Comparison of ENCODE assay signal across 8 cellular contexts in the genomic region with DNA sequence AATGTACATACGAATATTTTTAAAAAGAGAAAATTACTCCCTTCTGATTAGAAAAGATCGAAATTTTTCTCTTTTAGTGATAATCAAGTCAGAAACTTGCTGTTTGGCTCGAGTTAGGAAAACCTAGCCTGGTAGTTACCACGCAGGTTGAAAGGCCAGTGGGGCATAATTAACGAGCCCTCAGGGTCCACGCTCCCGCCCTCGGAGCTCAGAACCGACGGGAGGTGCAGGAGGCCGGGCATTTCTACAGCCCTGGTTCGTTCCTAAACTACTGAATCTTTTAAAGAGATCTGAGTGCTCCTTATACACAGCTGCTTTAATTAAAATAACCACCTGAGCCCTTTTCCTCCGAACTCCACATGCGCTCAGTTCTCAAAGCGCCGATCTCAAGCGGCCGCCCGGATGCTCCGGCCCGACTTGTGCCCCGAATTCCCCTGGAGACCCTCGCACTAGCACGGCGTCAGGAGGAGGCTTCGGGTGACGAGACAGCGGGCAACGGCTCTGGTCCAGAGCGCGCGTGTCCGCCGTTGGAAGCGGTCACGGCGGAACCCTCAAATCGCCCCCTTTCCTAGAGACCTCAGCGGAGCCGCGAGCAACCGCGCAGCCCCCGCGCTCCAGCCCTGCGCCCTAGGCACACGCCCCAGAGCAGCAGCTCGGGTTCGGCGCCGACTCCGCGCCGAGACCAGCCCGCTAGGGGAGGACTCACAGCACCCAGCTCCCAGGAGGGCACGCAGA.
DNase-seq lines count a peak whose midpoint lies in the region; ATAC-seq and TF ChIP-seq lines count a peak whose summit lies in the region.

No MANE protein-coding gene starts in this region.

- no peaks in the 10 kb centered on the region for H3K36me3 ChIP-seq in parathyroid adenoma (ENCODE audit: control insufficient read depth, insufficient read depth, low read length)

- H3K79me2 ChIP-seq in parathyroid adenoma: peaks cover 5% of the 10 kb centered on the region

- no peaks in the 10 kb centered on the region for H3K27me3 ChIP-seq in parathyroid adenoma (ENCODE audit: control insufficient read depth, insufficient read depth, low read length)

- H3K4me2 ChIP-seq in parathyroid adenoma (ENCODE audit: low read length): peak overlapping the region; percentile 81

- H3K4me1 ChIP-seq in parathyroid adenoma: peaks cover 13% of the 10 kb centered on the region

- H3K9ac ChIP-seq in parathyroid adenoma: peak overlapping the region; percentile 70

- H3K9me3 ChIP-seq in parathyroid adenoma (ENCODE audit: control insufficient read depth, low read length): no peaks in the 10 kb centered on the region

- TF ChIP-seq CTCF in fibroblast of pulmonary artery (IDR thresholded peaks at IDR 0.05; ENCODE audit: low read length, missing control alignments): no peak
- TF ChIP-seq CTCF in parathyroid adenoma (IDR thresholded peaks at IDR 0.05): no peak

- DNase-seq in NCI-H82 (lab: John Stamatoyannopoulos, UW) (peak; percentile 56), NCI-H82 treated with DMSO at 0.1 percent for 48 hours (lab: John Stamatoyannopoulos, UW; ENCODE audit: unreplicated experiment) (no peak), fibroblast of pulmonary artery (ENCODE audit: low read depth) (no peak)
- DNase-seq in stimulated activated CD4-positive, alpha-beta T cell treated with anti-CD3 and anti-CD28 coated beads, Interleukin-4, amount 100 ng/mL, for 4 hours: no peak

- H2AFZ ChIP-seq in parathyroid adenoma: peak overlapping the region; percentile 89

- H3K4me3 ChIP-seq in fibroblast of pulmonary artery (replicated peaks; ENCODE audit: low read depth, low read length) (peak overlapping the region; percentile 90), parathyroid adenoma (ENCODE audit: low read depth, low read length) (peak overlapping the region; percentile 69)

- ATAC-seq in HG02885 (IDR thresholded peaks at IDR 0.05; ENCODE audit: poor library complexity, unreplicated experiment): peak; percentile 9
- peak; percentile 11 for ATAC-seq in SK-N-SH treated with all-trans-retinoic acid at 6 μM for 48 hours
- ATAC-seq in HG03565 (IDR thresholded peaks at IDR 0.05; ENCODE audit: unreplicated experiment): no peak

- H3K27ac ChIP-seq in parathyroid adenoma: peak overlapping the region; percentile 86

TF ChIP-seq in SK-N-SH treated with all-trans-retinoic acid at 6 μM for 48 hours, 23 proteins besides CTCF, POLR2A, EP300 and RAD21:
- TF ChIP-seq ZNF565 (CRISPR knock-in tag; conservative IDR thresholded peaks at IDR 0.05; ENCODE audit: low read depth): no peak
- no peak for TF ChIP-seq TCF4 (CRISPR knock-in tag; IDR thresholded peaks at IDR 0.05; ENCODE audit: borderline replicate concordance)
- TF ChIP-seq GLIS3 (CRISPR knock-in tag; IDR thresholded peaks at IDR 0.05): no peak
- TF ChIP-seq ESRRG (CRISPR knock-in tag; IDR thresholded peaks at IDR 0.05): no peak
- TF ChIP-seq RARB (CRISPR knock-in tag; IDR thresholded peaks at IDR 0.05): no peak
- TF ChIP-seq, protein P1, sequence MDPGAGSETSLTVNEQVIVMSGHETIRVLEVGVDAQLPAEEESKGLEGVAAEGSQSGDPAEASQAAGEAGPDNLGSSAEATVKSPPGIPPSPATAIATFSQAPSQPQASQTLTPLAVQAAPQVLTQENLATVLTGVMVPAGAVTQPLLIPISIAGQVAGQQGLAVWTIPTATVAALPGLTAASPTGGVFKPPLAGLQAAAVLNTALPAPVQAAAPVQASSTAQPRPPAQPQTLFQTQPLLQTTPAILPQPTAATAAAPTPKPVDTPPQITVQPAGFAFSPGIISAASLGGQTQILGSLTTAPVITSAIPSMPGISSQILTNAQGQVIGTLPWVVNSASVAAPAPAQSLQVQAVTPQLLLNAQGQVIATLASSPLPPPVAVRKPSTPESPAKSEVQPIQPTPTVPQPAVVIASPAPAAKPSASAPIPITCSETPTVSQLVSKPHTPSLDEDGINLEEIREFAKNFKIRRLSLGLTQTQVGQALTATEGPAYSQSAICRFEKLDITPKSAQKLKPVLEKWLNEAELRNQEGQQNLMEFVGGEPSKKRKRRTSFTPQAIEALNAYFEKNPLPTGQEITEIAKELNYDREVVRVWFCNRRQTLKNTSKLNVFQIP (CRISPR knock-in tag; IDR thresholded peaks at IDR 0.05; ENCODE audit: borderline replicate concordance, low read depth): no peak
- TF ChIP-seq ZFP30 (CRISPR knock-in tag; IDR thresholded peaks at IDR 0.05): 0 out of 2 replicates have a peak, but pooled peaks have one; percentile 6
- TF ChIP-seq OSR1 (CRISPR knock-in tag; IDR thresholded peaks at IDR 0.05): no peak
